In the genomic region with DNA sequence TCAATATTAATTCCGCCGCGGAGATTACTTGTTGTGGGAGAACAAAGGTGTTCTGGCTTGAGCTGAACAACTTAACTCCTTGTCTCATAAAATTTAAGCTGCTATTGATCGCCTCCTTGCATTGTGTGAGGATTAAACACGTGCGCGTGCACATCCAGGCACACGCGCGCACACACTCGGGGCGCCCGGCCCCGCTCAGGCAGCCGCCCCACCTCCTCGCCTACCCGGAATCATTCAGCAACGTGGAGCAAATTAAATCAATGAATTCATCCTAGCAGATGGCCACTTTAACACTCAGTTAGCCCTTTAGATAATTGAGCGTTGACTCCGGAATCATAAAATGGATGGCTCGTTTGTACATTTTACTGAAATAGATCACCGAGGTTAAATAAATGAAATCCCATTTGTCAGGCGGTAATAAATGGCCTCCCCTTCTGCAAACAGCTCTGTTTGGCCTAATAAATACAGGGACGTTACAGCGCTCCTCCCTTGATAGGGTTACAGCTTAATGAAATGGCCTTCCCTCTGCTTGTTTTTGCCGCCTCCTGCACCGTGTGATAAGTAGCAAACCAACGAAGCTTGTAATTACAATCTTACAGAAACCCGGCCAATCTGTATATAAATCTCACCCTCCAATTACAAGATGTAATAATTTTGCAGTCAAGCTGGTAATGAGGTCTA, we compare ENCODE assay signal across 27 cellular contexts.
DNase-seq lines count a peak whose midpoint lies in the region; ATAC-seq, FAIRE-seq and TF ChIP-seq lines count a peak whose summit lies in the region.
"Had no signal": no experiment of that assay in that cellular context is flagged by ENCODE, and none has a peak within 500 bp of the region (broad histone marks: within the 10 kb centered on the region; RNA-seq: fewer than 3 reads in every experiment).

No MANE protein-coding gene starts in this region.

- H2AK5ac ChIP-seq in H1 (ENCODE audit: low read depth, low read length): no peak overlapping the region

- no peak for TF ChIP-seq EP300 in H1 (IDR thresholded peaks at IDR 0.05; ENCODE audit: borderline replicate concordance in 1 of 2, low read depth in 2 of 2, low read length in 2 of 2)

- no peaks in the 10 kb centered on the region for H3K79me2 ChIP-seq in H1 (ENCODE audit: control insufficient read depth in 1 of 2, insufficient read depth in 2 of 2, low read length in 2 of 2)

- no peak overlapping the region for H2AFZ ChIP-seq in H1 (ENCODE audit: low read length)

- no peak overlapping the region for H2BK120ac ChIP-seq in H1 (replicated peaks; ENCODE audit: low read depth, low read length)

- in situ Hi-C loops in GM13977 (cut with MboI; ENCODE audit: low pct_unique_long_range_greater_than_20kb, low sequenced_read_pairs, unreplicated experiment): no loop called here

- ATAC-seq in HG03196 (IDR thresholded peaks at IDR 0.05; ENCODE audit: unreplicated experiment): no peak
- ATAC-seq in GM21717 (IDR thresholded peaks at IDR 0.05; ENCODE audit: unreplicated experiment): no peak
- ATAC-seq: activated CD8-positive, alpha-beta T cell treated with anti-CD3 and anti-CD28 coated beads, Interleukin-2, amount 10 ng/mL, durations not matched to agents 7 days and 5 days; left cardiac atrium; PC-3; SK-N-SH treated with all-trans-retinoic acid at 6 μM for 48 hours; stimulated activated naive CD8-positive, alpha-beta T cell treated with anti-CD3 and anti-CD28 coated beads, Interleukin-15, amount 100 ng/mL, for 72 hours had no signal

- no peak overlapping the region for H4K8ac ChIP-seq in H1 (ENCODE audit: extremely low read depth, insufficient read depth, low read length)

- H4K20me1 ChIP-seq in H1 (replicated peaks in 1 of 2; ENCODE audit: control insufficient read depth in 1 of 2, insufficient read depth in 2 of 2, low read length in 2 of 2): peaks cover 0 to 2% of the 10 kb centered on the region in 2 experiments

- H2BK20ac ChIP-seq in H1 (ENCODE audit: low read length): no peak overlapping the region

- H3K4me3 ChIP-seq in H1 (ENCODE audit: extremely low read depth in 1 of 4, insufficient read depth in 2 of 4, low read depth in 3 of 4, low read length in 4 of 4) (no peak overlapping the region), small intestine (ENCODE audit: low read depth in 1 of 2, low read length in 2 of 2) (no peak overlapping the region)
- H3K4me3 ChIP-seq: esophagus muscularis mucosa, sigmoid colon, thyroid gland had no signal

- POLR2A ChIA-PET in H1 (lab: Charles Lee; ENCODE audit: partially characterized antibody): interaction anchor here (0.6 kb wide), 1 partner anchor 631 kb away, joined by 3 read pairs; no protein-coding TSS in a partner anchor

- WGBS in H1 (ENCODE audit: extremely low coverage in 1 of 2, insufficient coverage in 1 of 2, insufficient read length in 1 of 2, insufficient replicate concordance in 2 of 2, low coverage in 1 of 2, low lambda C conversion rate in 2 of 2, missing lambda C conversion rate in 1 of 2), 2 experiments: 95% methylated on average over 29 of the region's 29 CpGs; no CpG with 5 or more reads in 1 of the 2 experiments
- WGBS in small intestine, 3 donors: 12 to 60% (median 44%) methylated on average over 29 of the region's 29 CpGs

- no peak overlapping the region for H3K18ac ChIP-seq in H1 (ENCODE audit: extremely low read depth, low read length)

- no peak for TF ChIP-seq CTCF in H1 (IDR thresholded peaks at IDR 0.05; ENCODE audit: control extremely low read depth in 1 of 3, insufficient read depth in 1 of 3, low read depth in 1 of 3, low read length in 3 of 3)
- no peak for TF ChIP-seq CTCF in GM13977 (IDR thresholded peaks at IDR 0.05; ENCODE audit: extremely low read depth, insufficient read depth, missing control alignments)

- H3K9me3 ChIP-seq in H1 (ENCODE audit: insufficient read depth in 2 of 2, low read depth in 1 of 2, low read length in 1 of 2): peaks cover 3 to 4% of the 10 kb centered on the region in 2 experiments; a peak in 2 of 4 replicates
- H3K9me3 ChIP-seq in small intestine (ENCODE audit: control insufficient read depth, low read depth): no peaks in the 10 kb centered on the region
- H3K9me3 ChIP-seq: esophagus muscularis mucosa, sigmoid colon, thyroid gland had no signal

- no peak overlapping the region for H3K27ac ChIP-seq in H1 (ENCODE audit: low read depth, low read length)
- H3K27ac ChIP-seq in small intestine (ENCODE audit: low read depth in 1 of 2, low read length in 1 of 2): no peak overlapping the region
- H3K27ac ChIP-seq: esophagus muscularis mucosa, sigmoid colon, thyroid gland had no signal

- no peaks in the 10 kb centered on the region for H3K4me1 ChIP-seq in H1 (replicated peaks in 1 of 4; ENCODE audit: control insufficient read depth in 3 of 4, insufficient read depth in 4 of 4, low read length in 3 of 4)
- no peaks in the 10 kb centered on the region for H3K4me1 ChIP-seq in small intestine (ENCODE audit: control insufficient read depth in 2 of 2, insufficient read depth in 1 of 2, low read depth in 1 of 2, low read length in 1 of 2)
- H3K4me1 ChIP-seq: esophagus muscularis mucosa, sigmoid colon, thyroid gland had no signal

- FAIRE-seq in H1 (lab: Jason Lieb, UNC) (no peak), small intestine (lab: Jason Lieb, UNC) (no peak)
- FAIRE-seq: A204.1, D721Med, H54 had no signal

- no peak overlapping the region for H3K56ac ChIP-seq in H1 (replicated peaks; ENCODE audit: insufficient read length, low read depth, low read length)

- no peak overlapping the region for H2BK15ac ChIP-seq in H1 (ENCODE audit: low read length)

- H3K36me3 ChIP-seq in H1 (ENCODE audit: control insufficient read depth in 2 of 4, insufficient read depth in 4 of 4, low read length in 3 of 4) (no peaks in the 10 kb centered on the region; a peak in 1 of 8 replicates), small intestine (ENCODE audit: control insufficient read depth in 2 of 2, insufficient read depth in 2 of 2, low read length in 2 of 2) (no peaks in the 10 kb centered on the region)
- H3K36me3 ChIP-seq: esophagus muscularis mucosa, sigmoid colon, thyroid gland had no signal

- no peaks in the 10 kb centered on the region; a peak in 1 of 7 replicates for H3K27me3 ChIP-seq in H1 (replicated peaks in 1 of 4; ENCODE audit: control insufficient read depth in 3 of 4, extremely low read depth in 1 of 4, insufficient read depth in 3 of 4, low read length in 3 of 4)
- no peaks in the 10 kb centered on the region for H3K27me3 ChIP-seq in small intestine (ENCODE audit: control insufficient read depth in 2 of 2, insufficient read depth in 2 of 2, low read length in 2 of 2)
- H3K27me3 ChIP-seq: sigmoid colon, thyroid gland had no signal

- H3K79me1 ChIP-seq in H1 (ENCODE audit: low read depth, low read length): no peaks in the 10 kb centered on the region

- CTCF ChIA-PET in H1 (lab: Charles Lee; ENCODE audit: partially characterized antibody): interaction anchor here (0.5 to 3.4 kb wide), 4 partner anchors 14 to 449 kb away, joined by 3 to 15 read pairs (median 3); no protein-coding TSS in a partner anchor

- H3K23ac ChIP-seq in H1 (ENCODE audit: insufficient read length): no peak overlapping the region

- DNase-seq in NCI-H2029 treated with DMSO at 0.1 percent for 48 hours (lab: John Stamatoyannopoulos, UW) (peak; percentile 8), NCI-H2029 (lab: John Stamatoyannopoulos, UW) (no peak), NCI-H2171 treated with DMSO at 0.1 percent for 48 hours (lab: John Stamatoyannopoulos, UW) (peak; percentile 86), H1 (ENCODE audit: low read depth in 1 of 2, low spot score in 2 of 2) (no peak), small intestine (peak; percentile 16), GM13977 (ENCODE audit: low spot score) (no peak)
- DNase-seq: activated CD8-positive, alpha-beta T cell treated with anti-CD3 and anti-CD28 coated beads, Interleukin-2, amount 10 ng/mL, durations not matched to agents 7 days and 5 days; activated effector memory CD4-positive, alpha-beta T cell treated with Interleukin-2 at 50 U/mL for 16 hours; activated naive CD8-positive, alpha-beta T cell treated with anti-CD3 and anti-CD28 coated beads, Interleukin-2, amount 10 ng/mL, durations not matched to agents 7 days and 5 days; CD4-positive, CD25-positive, alpha-beta regulatory T cell; central memory CD4-positive, alpha-beta T cell; foreskin melanocyte; left cardiac atrium; MV-4-11; PC-3; sigmoid colon; stimulated activated CD4-positive, alpha-beta T cell treated with anti-CD3 and anti-CD28 coated beads, Interleukin-15, amount 100 ng/mL, for 24 hours; stimulated activated naive CD8-positive, alpha-beta T cell treated with anti-CD3 and anti-CD28 coated beads, Interleukin-15, amount 100 ng/mL, for 72 hours; T-helper 2 cell; thyroid gland had no signal

- H2BK12ac ChIP-seq in H1 (ENCODE audit: low read depth, low read length): no peak overlapping the region

- no peak for TF ChIP-seq RAD21 in H1 (IDR thresholded peaks at IDR 0.05 in 1 of 2, conservative IDR thresholded peaks at IDR 0.05 in 1 of 2; ENCODE audit: low read depth in 2 of 2, low read length in 2 of 2)

- H3K23me2 ChIP-seq in H1 (ENCODE audit: low read depth, low read length): peaks cover 2% of the 10 kb centered on the region; the same call in 1 of the 2 replicates

- H2BK5ac ChIP-seq in H1 (ENCODE audit: low read depth, low read length): no peak overlapping the region

- H4K5ac ChIP-seq in H1 (ENCODE audit: insufficient read length, low read depth, low read length): no peak overlapping the region

- H3K14ac ChIP-seq in H1 (ENCODE audit: insufficient read length): no peak overlapping the region

- H4K91ac ChIP-seq in H1 (replicated peaks; ENCODE audit: insufficient read length, low read length): no peak overlapping the region

- H3K4ac ChIP-seq in H1 (replicated peaks; ENCODE audit: insufficient read length, low read depth, low read length): no peak overlapping the region

- H3K9ac ChIP-seq in H1 (replicated peaks in 1 of 4; ENCODE audit: extremely low read depth in 1 of 4, low read depth in 3 of 4, low read length in 3 of 4): no peak overlapping the region

- no peak for TF ChIP-seq POLR2A in H1 (IDR thresholded peaks at IDR 0.05; ENCODE audit: control extremely low read depth in 1 of 2, low read depth in 2 of 2, low read length in 2 of 2)

- H3K4me2 ChIP-seq in H1 (ENCODE audit: insufficient read depth in 1 of 2, low read depth in 2 of 2, low read length in 2 of 2): no peak overlapping the region

TF ChIP-seq in H1, 55 proteins besides CTCF, POLR2A, EP300 and RAD21:
- TF ChIP-seq, protein P1, sequence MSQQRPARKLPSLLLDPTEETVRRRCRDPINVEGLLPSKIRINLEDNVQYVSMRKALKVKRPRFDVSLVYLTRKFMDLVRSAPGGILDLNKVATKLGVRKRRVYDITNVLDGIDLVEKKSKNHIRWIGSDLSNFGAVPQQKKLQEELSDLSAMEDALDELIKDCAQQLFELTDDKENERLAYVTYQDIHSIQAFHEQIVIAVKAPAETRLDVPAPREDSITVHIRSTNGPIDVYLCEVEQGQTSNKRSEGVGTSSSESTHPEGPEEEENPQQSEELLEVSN (IDR thresholded peaks at IDR 0.05): 0 out of 2 replicates have a peak, but pooled peaks have one; percentile 17
- no peak for TF ChIP-seq CEBPB (IDR thresholded peaks at IDR 0.05; ENCODE audit: low read depth, low read length)

Comparison
In these comparisons a context has a peak if more than half of its experiments do, and no peak if none do; other contexts are left out.
1. DNase-seq: peak in NCI-H2029 treated with DMSO at 0.1 percent for 48 hours (single experiment), NCI-H2171 treated with DMSO at 0.1 percent for 48 hours (single experiment) and small intestine (single experiment); none in NCI-H2029 (single experiment), H1 (0 of 2) and GM13977 (single experiment).